ENCODE assay signal across 24 cellular contexts in genomic region chr10:132641966-132642731, GRCh38.
DNase-seq lines count a peak whose midpoint lies in the region; ATAC-seq, FAIRE-seq and TF ChIP-seq lines count a peak whose summit lies in the region.
"Had no signal": no experiment of that assay in that cellular context is flagged by ENCODE, and none has a peak within 500 bp of the region (broad histone marks: within the 10 kb centered on the region; RNA-seq: fewer than 3 reads in every experiment).

No MANE protein-coding gene starts in this region.

- H3K9me3 ChIP-seq in BLaER1 treated with 17β-estradiol and CSF1 and Interleukin-3, amounts not matched to agents 10 nM and 100 nM (replicated peaks in 1 of 11): peaks cover 5 to 18% (median 11%) of the 10 kb centered on the region in 11 experiments; a peak in 18 of 22 replicates
- H3K9me3 ChIP-seq in left lung: no peaks in the 10 kb centered on the region
- H3K9me3 ChIP-seq: mucosa of descending colon had no signal

- H3K27me3 ChIP-seq in BLaER1 treated with 17β-estradiol and CSF1 and Interleukin-3, amounts not matched to agents 10 nM and 100 nM: peaks cover 6 to 41% (median 30%) of the 10 kb centered on the region in 11 experiments; a peak in 18 of 22 replicates
- H3K27me3 ChIP-seq in left lung: no peaks in the 10 kb centered on the region
- no peaks in the 10 kb centered on the region for H3K27me3 ChIP-seq in rectal smooth muscle tissue (ENCODE audit: control insufficient read depth, insufficient read depth, low read length)

- peak; percentile 86 for DNase-seq in chondrocyte (ENCODE audit: low spot score)
- peak; percentile 26 to 77 for DNase-seq in left lung
- no peak for DNase-seq in GDM1 (lab: John Stamatoyannopoulos, UW)
- no peak for DNase-seq in midbrain (lab: John Stamatoyannopoulos, UW)
- no peak for DNase-seq in LoVo (ENCODE audit: low spot score)
- DNase-seq in frontal cortex (ENCODE audit: low spot score in 2 of 2): no peak
- DNase-seq: ACHN; activated CD4-positive, alpha-beta memory T cell treated with anti-CD3 and anti-CD28 coated beads, Interleukin-2, amount 10 ng/mL, durations not matched to agents 7 days and 5 days; amygdala; DMS79 treated with DMSO at 0.1 percent for 48 hours; GOT3; NCI-H1105; NCI-H2107; NCI-H446 treated with DMSO at 0.1 percent for 48 hours; nephron progenitor cell; OCI-M1; stimulated activated CD4-positive, alpha-beta T cell treated with anti-CD3 and anti-CD28 coated beads, Interleukin-1b, Interleukin-23, amount 100 ng/mL, for 48 hours had no signal

- H3K27ac ChIP-seq in BLaER1 treated with 17β-estradiol and CSF1 and Interleukin-3, amounts not matched to agents 10 nM and 100 nM: no peak overlapping the region
- H3K27ac ChIP-seq in left lung (no peak overlapping the region), rectal smooth muscle tissue (ENCODE audit: low read depth, low read length) (peak overlapping the region; percentile 81)
- H3K27ac ChIP-seq: skin epidermis had no signal

- H3K36me3 Mint-ChIP-seq in chondrocyte (ENCODE audit: low read depth): no peaks in the 10 kb centered on the region

- peaks cover 47 to 100% (median 99%) of the 10 kb centered on the region in 11 experiments; a peak in 20 of 22 replicates for H4K20me1 ChIP-seq in BLaER1 treated with 17β-estradiol and CSF1 and Interleukin-3, amounts not matched to agents 10 nM and 100 nM

- H3K4me3 Mint-ChIP-seq in chondrocyte (ENCODE audit: unreplicated experiment): no peak overlapping the region
- H3K4me3 Mint-ChIP-seq: activated CD4-positive, alpha-beta memory T cell treated with anti-CD3 and anti-CD28 coated beads, Interleukin-2, amount 10 ng/mL, durations not matched to agents 7 days and 5 days; nephron progenitor cell had no signal

- no peak for FAIRE-seq in frontal cortex (lab: Jason Lieb, UNC)
- FAIRE-seq: bronchial epithelial cell, urothelium cell line had no signal

- H3K36me3 ChIP-seq in BLaER1 treated with 17β-estradiol and CSF1 and Interleukin-3, amounts not matched to agents 10 nM and 100 nM: peaks cover 0 to 26% (median 3%) of the 10 kb centered on the region in 11 experiments; a peak in 11 of 22 replicates
- H3K36me3 ChIP-seq in left lung (peaks cover 0 to 11% of the 10 kb centered on the region in 2 donors), rectal smooth muscle tissue (ENCODE audit: control insufficient read depth, insufficient read depth, low read length) (no peaks in the 10 kb centered on the region)

- H3K27me3 Mint-ChIP-seq in chondrocyte (ENCODE audit: low read depth): no peaks in the 10 kb centered on the region
- H3K27me3 Mint-ChIP-seq: IgD-negative memory B cell had no signal

- intact Hi-C loops in left lung (cut with DNase I): no loop called here

- no peak overlapping the region for H3K27ac Mint-ChIP-seq in chondrocyte (ENCODE audit: unreplicated experiment)
- H3K27ac Mint-ChIP-seq: activated CD4-positive, alpha-beta memory T cell treated with anti-CD3 and anti-CD28 coated beads, Interleukin-2, amount 10 ng/mL, durations not matched to agents 7 days and 5 days; IgD-negative memory B cell had no signal

- no peak for ATAC-seq in left lung

- H3K9ac ChIP-seq in BLaER1 treated with 17β-estradiol and CSF1 and Interleukin-3, amounts not matched to agents 10 nM and 100 nM: peak overlapping the region in 3 of 11 experiments; percentile 13 to 15 (median 13); a peak in 2 of 22 replicates
- no peak overlapping the region for H3K9ac ChIP-seq in rectal smooth muscle tissue (ENCODE audit: low read length)

- TF ChIP-seq CTCF in chondrocyte (IDR thresholded peaks at IDR 0.05) (no peak), left lung (IDR thresholded peaks at IDR 0.05) (no peak)

- H3K9me3 Mint-ChIP-seq in chondrocyte (ENCODE audit: low read depth): no peaks in the 10 kb centered on the region
- H3K9me3 Mint-ChIP-seq: activated CD4-positive, alpha-beta memory T cell treated with anti-CD3 and anti-CD28 coated beads, Interleukin-2, amount 10 ng/mL, durations not matched to agents 7 days and 5 days had no signal

- peak overlapping the region; percentile 56 to 88 (median 73) for H3K4me2 ChIP-seq in BLaER1 treated with 17β-estradiol and CSF1 and Interleukin-3, amounts not matched to agents 10 nM and 100 nM

- H3K4me1 Mint-ChIP-seq in chondrocyte (ENCODE audit: low read depth): peaks cover 10% of the 10 kb centered on the region

- H3K4me1 ChIP-seq in BLaER1 treated with 17β-estradiol and CSF1 and Interleukin-3, amounts not matched to agents 10 nM and 100 nM: peaks cover 8 to 68% (median 57%) of the 10 kb centered on the region in 10 experiments; a peak in 19 of 20 replicates
- H3K4me1 ChIP-seq in left lung: peaks cover 0 to 8% of the 10 kb centered on the region in 2 donors
- H3K4me1 ChIP-seq in rectal smooth muscle tissue (ENCODE audit: control insufficient read depth, insufficient read depth, low read length): peaks cover 30% of the 10 kb centered on the region

- H3K4me3 ChIP-seq in BLaER1 treated with 17β-estradiol and CSF1 and Interleukin-3, amounts not matched to agents 10 nM and 100 nM: no peak overlapping the region
- H3K4me3 ChIP-seq in left lung: no peak overlapping the region
- H3K4me3 ChIP-seq in rectal smooth muscle tissue (ENCODE audit: low read length): no peak overlapping the region
- H3K4me3 ChIP-seq: mucosa of descending colon, skin epidermis had no signal

Comparison
In these comparisons a context has a peak if more than half of its experiments do, and no peak if none do; other contexts are left out.
1. DNase-seq: peak in chondrocyte (single experiment) and left lung (2 of 2); none in GDM1 (single experiment), midbrain (single experiment), LoVo (single experiment) and frontal cortex (0 of 2).